Comparison of ENCODE assay signal across 22 cellular contexts in the genomic region with DNA sequence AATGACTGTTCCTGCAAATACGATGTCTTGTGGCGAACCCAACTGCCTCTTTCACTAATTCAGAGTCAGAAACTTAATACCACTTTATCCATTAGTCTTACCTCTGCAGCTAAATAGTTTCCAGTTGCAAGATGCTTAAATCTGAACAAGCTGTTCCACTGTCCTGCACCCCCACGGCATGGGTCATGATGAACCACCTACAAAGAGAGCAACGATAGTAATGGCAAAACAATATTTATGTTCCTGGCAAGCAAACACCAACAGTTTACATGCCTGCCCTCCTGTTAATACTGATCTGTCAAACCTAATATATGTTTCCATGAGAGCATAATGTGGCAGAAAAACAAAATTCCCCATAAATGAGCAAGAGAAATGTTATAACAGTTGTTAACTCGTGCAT.
"Had no signal": no experiment of that assay in that cellular context is flagged by ENCODE, and none has a peak within 500 bp of the region (broad histone marks: within the 10 kb centered on the region; RNA-seq: fewer than 3 reads in every experiment).

No MANE protein-coding gene starts in this region.

- H3K27ac ChIP-seq: esophagus squamous epithelium, foreskin keratinocyte, lower lobe of right lung, tibial nerve had no signal

- H3K27ac Mint-ChIP-seq: activated CD8-positive, alpha-beta T cell treated with anti-CD3 and anti-CD28 coated beads for 36 hours; activated naive CD4-positive, alpha-beta T cell treated with anti-CD3 and anti-CD28 coated beads, Interleukin-2, amount 50 U/mL, for 72 hours; activated T-cell treated with anti-CD3 and anti-CD28 coated beads, Interleukin-2, amount 50 U/mL, for 24 hours; dendritic cell treated with granulocyte-macrophage colony-stimulating factor and Interleukin-4, amounts not matched to agents 40 ng/mL and 50 ng/mL, for 4 days; natural killer cell treated with Interleukin-12 subunit alpha and Interleukin-12 subunit beta and Interleukin-15 and Interleukin-18, amount 100 ng/mL, for 72 hours had no signal

- DNase-seq: activated CD4-positive, alpha-beta T cell treated with anti-CD3 and anti-CD28 coated beads for 4 hours; activated CD8-positive, alpha-beta T cell treated with anti-CD3 and anti-CD28 coated beads for 36 hours; activated effector memory CD4-positive, alpha-beta T cell treated with Interleukin-2 at 50 U/mL for 16 hours; activated T-cell treated with anti-CD3 and anti-CD28 coated beads, Interleukin-2, amount 50 U/mL, for 24 hours; amniotic stem cell; effector CD8-positive, alpha-beta T cell; esophagus squamous epithelium; foreskin keratinocyte; hypothalamus; islet precursor cell; lower lobe of right lung; nucleus accumbens; posterior cingulate gyrus; stimulated activated CD4-positive, alpha-beta T cell treated with anti-CD3 and anti-CD28 coated beads, Interleukin-2, amount 100 ng/mL, for 24 hours; stimulated activated naive CD8-positive, alpha-beta T cell treated with anti-CD3 and anti-CD28 coated beads, Interleukin-15, Interleukin-2, amounts not matched to agents 100 U/mL and 50 U/mL, for 24 hours; substantia nigra had no signal

- H3K4me1 ChIP-seq: esophagus squamous epithelium, foreskin keratinocyte, lower lobe of right lung, tibial nerve had no signal

- H3K9me3 ChIP-seq: esophagus squamous epithelium, lower lobe of right lung, tibial nerve had no signal

- H3K4me3 Mint-ChIP-seq: activated CD8-positive, alpha-beta T cell treated with anti-CD3 and anti-CD28 coated beads for 36 hours; activated T-cell treated with anti-CD3 and anti-CD28 coated beads, Interleukin-2, amount 50 U/mL, for 24 hours; dendritic cell treated with granulocyte-macrophage colony-stimulating factor and Interleukin-4, amounts not matched to agents 40 ng/mL and 50 ng/mL, for 4 days; natural killer cell treated with Interleukin-12 subunit alpha and Interleukin-12 subunit beta and Interleukin-15 and Interleukin-18, amount 100 ng/mL, for 72 hours; WTC11 had no signal

- H3K27me3 ChIP-seq: esophagus squamous epithelium, foreskin keratinocyte, tibial nerve had no signal

- H3K4me3 ChIP-seq: esophagus squamous epithelium, lower lobe of right lung, tibial nerve had no signal

- H3K9me3 Mint-ChIP-seq: activated CD8-positive, alpha-beta T cell treated with anti-CD3 and anti-CD28 coated beads for 36 hours had no signal

- H3K27me3 Mint-ChIP-seq: activated CD8-positive, alpha-beta T cell treated with anti-CD3 and anti-CD28 coated beads for 36 hours; activated T-cell treated with anti-CD3 and anti-CD28 coated beads, Interleukin-2, amount 50 U/mL, for 24 hours; dendritic cell treated with granulocyte-macrophage colony-stimulating factor and Interleukin-4, amounts not matched to agents 40 ng/mL and 50 ng/mL, for 4 days; natural killer cell treated with Interleukin-12 subunit alpha and Interleukin-12 subunit beta and Interleukin-15 and Interleukin-18, amount 100 ng/mL, for 72 hours had no signal

- FAIRE-seq: urothelium cell line had no signal
